Comparison of ENCODE assay signal across 9 cellular contexts in genomic region chr15:69523010-69524001, GRCh38.
A peak's percentile ranks its signal among the peaks of the same experiment; 100 is the strongest.
DNase-seq lines count a peak whose midpoint lies in the region; ATAC-seq and TF ChIP-seq lines count a peak whose summit lies in the region.
"Had no signal": no experiment of that assay in that cellular context is flagged by ENCODE, and none has a peak within 500 bp of the region (broad histone marks: within the 10 kb centered on the region; RNA-seq: fewer than 3 reads in every experiment).

No MANE protein-coding gene starts in this region.

- H3K36me3 Mint-ChIP-seq in Calu3 (ENCODE audit: insufficient read depth, unreplicated experiment), result no peaks in the 10 kb centered on the region

- CTCF ChIA-PET in Calu3 (lab: Charles Lee), result interaction anchor here (0.6 to 1.9 kb wide), 6 partner anchors 8 to 112 kb away, joined by 3 to 8 read pairs (median 6); no protein-coding TSS in a partner anchor

- no peak overlapping the region for H3K4me3 Mint-ChIP-seq in Calu3 (ENCODE audit: low read depth, unreplicated experiment)
- H3K4me3 Mint-ChIP-seq: T-helper 1 cell treated with Interleukin-12 subunit alpha and Interleukin-12 subunit beta and Interleukin-4 antibody, amounts not matched to agents 30 μg/mL and 1 μg/mL, for 36 hours had no signal

- H3K36me3 ChIP-seq in Peyer's patch, result no peaks in the 10 kb centered on the region

- no peaks in the 10 kb centered on the region for H3K9me3 ChIP-seq in Peyer's patch

- in situ Hi-C loops in KBM-7 (cut with MboI; ENCODE audit: low pct_unique_long_range_greater_than_20kb, low sequenced_read_pairs), result no loop called here

- no peak for ATAC-seq in HG03097 (IDR thresholded peaks at IDR 0.05; ENCODE audit: low FRiP score, unreplicated experiment)

- peak overlapping the region in 1 of 4 donors; percentile 25 for H3K27ac ChIP-seq in Peyer's patch

- no peak overlapping the region for H3K4me3 ChIP-seq in Peyer's patch

- H3K27me3 Mint-ChIP-seq in Calu3 (ENCODE audit: unreplicated experiment), result no peaks in the 10 kb centered on the region

- no peak overlapping the region for H3K27ac Mint-ChIP-seq in Calu3 (ENCODE audit: unreplicated experiment)
- H3K27ac Mint-ChIP-seq: T-helper 1 cell treated with Interleukin-12 subunit alpha and Interleukin-12 subunit beta and Interleukin-4 antibody, amounts not matched to agents 30 μg/mL and 1 μg/mL, for 36 hours had no signal

- DNase-seq in Calu3, result peak; percentile 87
- DNase-seq in KBM-7, result peak; percentile 78
- peak; percentile 62 to 87 (median 85) for DNase-seq in Peyer's patch
- peak; percentile 84 to 86 for DNase-seq in activated T-cell treated with anti-CD3 and anti-CD28 coated beads, Interleukin-2, amount 50 U/mL, for 48 hours
- DNase-seq in fibroblast of peridontal ligament (ENCODE audit: extremely low read depth), result peak; percentile 81
- DNase-seq in non-pigmented ciliary epithelial cell (ENCODE audit: low read depth), result peak; percentile 28
- peak; percentile 89 for DNase-seq in superior temporal gyrus (ENCODE audit: extremely low spot score)

- peaks cover 26% of the 10 kb centered on the region for H3K4me1 Mint-ChIP-seq in Calu3 (ENCODE audit: low read depth, unreplicated experiment)

- no TSS peak for BruUV-seq in Calu3 (replicated peaks; lab: Mats Ljungman, UMichigan)

- H3K27me3 ChIP-seq in Peyer's patch, result no peaks in the 10 kb centered on the region

- H3K9me3 Mint-ChIP-seq in Calu3 (ENCODE audit: low read depth, unreplicated experiment), result no peaks in the 10 kb centered on the region
- H3K9me3 Mint-ChIP-seq: T-helper 1 cell treated with Interleukin-12 subunit alpha and Interleukin-12 subunit beta and Interleukin-4 antibody, amounts not matched to agents 30 μg/mL and 1 μg/mL, for 36 hours had no signal

- H3K4me1 ChIP-seq in Peyer's patch, result peaks cover 0 to 21% (median 3%) of the 10 kb centered on the region in 4 donors

- TF ChIP-seq POLR2A in Peyer's patch (IDR thresholded peaks at IDR 0.05), result no peak

- TF ChIP-seq CTCF in Calu3 (IDR thresholded peaks at IDR 0.05; ENCODE audit: unreplicated experiment) (peak; percentile 61), Peyer's patch (IDR thresholded peaks at IDR 0.05) (peak in 5 of 6 experiments; percentile 29 to 86 (median 77))

- intact Hi-C loops in Calu3 (cut with micrococcal nuclease; ENCODE audit: unreplicated experiment), result loop anchor here (2.0 to 5.0 kb wide), 3 partner anchors 33 to 54 kb away; no protein-coding TSS in a partner anchor

Comparison
In these comparisons a context has a peak if more than half of its experiments do, and no peak if none do; other contexts are left out.
1. DNase-seq: peak in every context shown above with its lines; median percentile 89 in superior temporal gyrus; 87 in Calu3; 85 in Peyer's patch; 85 in activated T-cell treated with anti-CD3 and anti-CD28 coated beads, Interleukin-2, amount 50 U/mL, for 48 hours; 81 in fibroblast of peridontal ligament; 78 in KBM-7; 28 in non-pigmented ciliary epithelial cell.